Comparison of ENCODE assay signal across 21 cellular contexts in the genomic region with DNA sequence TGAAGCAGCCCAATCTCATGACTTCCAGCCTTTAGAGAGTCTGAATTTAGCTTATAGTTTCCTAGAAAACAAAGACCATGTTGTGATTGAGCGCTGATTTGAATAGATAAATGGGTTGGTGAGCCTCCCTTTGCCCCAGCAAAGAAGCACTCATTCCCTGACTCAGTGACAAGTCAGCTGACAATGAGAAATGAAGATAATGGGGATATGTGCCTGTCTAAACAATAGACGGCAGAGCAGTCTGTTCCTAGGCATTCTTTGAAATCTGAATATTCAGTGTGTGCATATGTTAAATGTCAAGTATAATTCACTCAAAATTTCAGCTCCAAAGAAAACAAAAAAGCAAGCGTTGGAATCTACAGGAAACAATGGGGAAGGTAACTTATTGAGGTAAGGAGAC. TPM values are rescaled to one million over a fixed set of nuclear protein-coding genes. Genes with fewer than 3 reads are reported as not detected.
"Had no signal": no experiment of that assay in that cellular context is flagged by ENCODE, and none has a peak within 500 bp of the region (broad histone marks: within the 10 kb centered on the region; RNA-seq: fewer than 3 reads in every experiment).

No MANE protein-coding gene starts in this region.

- H3K4me1 ChIP-seq: left ventricle myocardium inferior, pancreas, psoas muscle, right lobe of liver, tibial nerve, uterus had no signal

- H3K36me3 Mint-ChIP-seq: immature natural killer cell; naive thymus-derived CD4-positive, alpha-beta T cell; natural killer cell treated with Interleukin-12 subunit alpha and Interleukin-12 subunit beta and Interleukin-15 and Interleukin-18, amount 100 ng/mL, for 72 hours; stimulated activated effector memory CD8-positive, alpha-beta T cell treated with anti-CD3 and anti-CD28 coated beads, Interleukin-12 subunit alpha, Interleukin-12 subunit beta, amount 100 ng/mL, for 72 hours; type B pancreatic cell had no signal

- H3K27me3 ChIP-seq: pancreas, right lobe of liver, tibial nerve, uterus had no signal

- H3K36me3 ChIP-seq: left ventricle myocardium inferior, pancreas, right lobe of liver, tibial nerve, uterus had no signal

- H3K4me3 Mint-ChIP-seq: immature natural killer cell; naive thymus-derived CD4-positive, alpha-beta T cell; natural killer cell treated with Interleukin-12 subunit alpha and Interleukin-12 subunit beta and Interleukin-15 and Interleukin-18, amount 100 ng/mL, for 72 hours; stimulated activated effector memory CD8-positive, alpha-beta T cell treated with anti-CD3 and anti-CD28 coated beads, Interleukin-12 subunit alpha, Interleukin-12 subunit beta, amount 100 ng/mL, for 72 hours; stimulated activated naive CD8-positive, alpha-beta T cell treated with anti-CD3 and anti-CD28 coated beads, Interleukin-15, Interleukin-2, amounts not matched to agents 100 ng/mL and 50 ng/mL, for 24 hours had no signal

- ATAC-seq: mucosa of descending colon; naive thymus-derived CD4-positive, alpha-beta T cell; natural killer cell treated with Interleukin-12 subunit alpha and Interleukin-12 subunit beta and Interleukin-15 and Interleukin-18, amount 100 ng/mL, for 72 hours; pancreas; psoas muscle; right lobe of liver; stimulated activated effector memory CD8-positive, alpha-beta T cell treated with anti-CD3 and anti-CD28 coated beads, Interleukin-12 subunit alpha, Interleukin-12 subunit beta, amount 100 ng/mL, for 72 hours had no signal

- DNase-seq: head of caudate nucleus; hippocampal formation; immature natural killer cell; left ventricle myocardium inferior; mesendoderm; midbrain; mucosa of descending colon; naive thymus-derived CD4-positive, alpha-beta T cell; nucleus accumbens; pancreas; psoas muscle; right lobe of liver; stimulated activated CD4-positive, alpha-beta T cell treated with anti-CD3 and anti-CD28 coated beads, Interleukin-4, amount 100 ng/mL, for 24 hours; stimulated activated naive CD4-positive, alpha-beta T cell; uterus had no signal

- H3K4me3 ChIP-seq: left ventricle myocardium inferior, lung, mucosa of descending colon, pancreas, psoas muscle, right lobe of liver, tibial nerve, uterus had no signal

- H3K27me3 Mint-ChIP-seq: natural killer cell treated with Interleukin-12 subunit alpha and Interleukin-12 subunit beta and Interleukin-15 and Interleukin-18, amount 100 ng/mL, for 72 hours had no signal

- H3K27ac Mint-ChIP-seq: immature natural killer cell; naive thymus-derived CD4-positive, alpha-beta T cell; natural killer cell treated with Interleukin-12 subunit alpha and Interleukin-12 subunit beta and Interleukin-15 and Interleukin-18, amount 100 ng/mL, for 72 hours; stimulated activated effector memory CD8-positive, alpha-beta T cell treated with anti-CD3 and anti-CD28 coated beads, Interleukin-12 subunit alpha, Interleukin-12 subunit beta, amount 100 ng/mL, for 72 hours; stimulated activated naive CD8-positive, alpha-beta T cell treated with anti-CD3 and anti-CD28 coated beads, Interleukin-15, Interleukin-2, amounts not matched to agents 100 ng/mL and 50 ng/mL, for 24 hours; type B pancreatic cell had no signal

- H3K4me1 Mint-ChIP-seq: immature natural killer cell; naive thymus-derived CD4-positive, alpha-beta T cell; stimulated activated effector memory CD8-positive, alpha-beta T cell treated with anti-CD3 and anti-CD28 coated beads, Interleukin-12 subunit alpha, Interleukin-12 subunit beta, amount 100 ng/mL, for 72 hours had no signal

- H3K9me3 ChIP-seq: left ventricle myocardium inferior, mucosa of descending colon, pancreas, psoas muscle, right lobe of liver, tibial nerve, uterus had no signal

- H3K9me3 Mint-ChIP-seq: stimulated activated effector memory CD8-positive, alpha-beta T cell treated with anti-CD3 and anti-CD28 coated beads, Interleukin-12 subunit alpha, Interleukin-12 subunit beta, amount 100 ng/mL, for 72 hours; stimulated activated naive CD8-positive, alpha-beta T cell treated with anti-CD3 and anti-CD28 coated beads, Interleukin-15, Interleukin-2, amounts not matched to agents 100 ng/mL and 50 ng/mL, for 24 hours had no signal

- H3K27ac ChIP-seq: left ventricle myocardium inferior, pancreas, psoas muscle, right lobe of liver, tibial nerve, uterus had no signal

RNA-seq across cellular contexts. Expression of a gene that starts 34.8 kb away (rescaled TPM):
- polyA plus RNA-seq: immature natural killer cell; naive thymus-derived CD4-positive, alpha-beta T cell; psoas muscle had no signal
